Comparison of ENCODE assay signal across 21 cellular contexts in genomic region chr18:68414407-68414806, GRCh38.
"Had no signal": no experiment of that assay in that cellular context is flagged by ENCODE, and none has a peak within 500 bp of the region (broad histone marks: within the 10 kb centered on the region; RNA-seq: fewer than 3 reads in every experiment).

No MANE protein-coding gene starts in this region.

- H3K27me3 Mint-ChIP-seq: naive B cell; stimulated activated memory B cell treated with anti-CD40 and anti-IgM and Interleukin-4, amounts not matched to agents 10 μg/mL and 1 μg/mL and 100 μg/mL, for 72 hours; stimulated activated naive CD8-positive, alpha-beta T cell treated with anti-CD3 and anti-CD28 coated beads, Interleukin-15, amount 100 ng/mL, for 72 hours had no signal

- H3K27ac Mint-ChIP-seq: naive B cell; nephron; stimulated activated memory B cell treated with anti-CD40 and anti-IgM and Interleukin-4, amounts not matched to agents 10 μg/mL and 1 μg/mL and 100 μg/mL, for 72 hours; stimulated activated naive CD8-positive, alpha-beta T cell treated with anti-CD3 and anti-CD28 coated beads, Interleukin-15, amount 100 ng/mL, for 72 hours had no signal

- ATAC-seq: heart left ventricle; sciatic nerve; stimulated activated memory B cell treated with anti-CD40 and anti-IgM and Interleukin-4, amounts not matched to agents 10 μg/mL and 1 μg/mL and 100 μg/mL, for 72 hours; stimulated activated naive CD8-positive, alpha-beta T cell treated with anti-CD3 and anti-CD28 coated beads, Interleukin-15, amount 100 ng/mL, for 72 hours had no signal

- H3K36me3 Mint-ChIP-seq: naive B cell; stimulated activated memory B cell treated with anti-CD40 and anti-IgM and Interleukin-4, amounts not matched to agents 10 μg/mL and 1 μg/mL and 100 μg/mL, for 72 hours had no signal

- H3K9me3 ChIP-seq: heart left ventricle, left ventricle myocardium inferior, neutrophil, spleen, testis, tibial nerve had no signal

- H3K4me1 ChIP-seq: heart left ventricle, left ventricle myocardium inferior, spleen, testis, tibial nerve had no signal

- H3K4me1 Mint-ChIP-seq: naive B cell; stimulated activated memory B cell treated with anti-CD40 and anti-IgM and Interleukin-4, amounts not matched to agents 10 μg/mL and 1 μg/mL and 100 μg/mL, for 72 hours; stimulated activated naive CD8-positive, alpha-beta T cell treated with anti-CD3 and anti-CD28 coated beads, Interleukin-15, amount 100 ng/mL, for 72 hours had no signal

- H3K9me3 Mint-ChIP-seq: naive B cell; stimulated activated memory B cell treated with anti-CD40 and anti-IgM and Interleukin-4, amounts not matched to agents 10 μg/mL and 1 μg/mL and 100 μg/mL, for 72 hours; stimulated activated naive CD8-positive, alpha-beta T cell treated with anti-CD3 and anti-CD28 coated beads, Interleukin-15, amount 100 ng/mL, for 72 hours had no signal

- H3K27ac ChIP-seq: dorsolateral prefrontal cortex, heart left ventricle, left ventricle myocardium inferior, neutrophil, spleen, testis, tibial nerve had no signal

- H3K36me3 ChIP-seq: heart left ventricle, left ventricle myocardium inferior, neutrophil, spleen, tibial nerve had no signal

- H3K4me3 ChIP-seq: dorsolateral prefrontal cortex, heart left ventricle, left ventricle myocardium inferior, lung, spleen, testis, tibial nerve had no signal

- H3K4me3 Mint-ChIP-seq: naive B cell; nephron; stimulated activated memory B cell treated with anti-CD40 and anti-IgM and Interleukin-4, amounts not matched to agents 10 μg/mL and 1 μg/mL and 100 μg/mL, for 72 hours; stimulated activated naive CD8-positive, alpha-beta T cell treated with anti-CD3 and anti-CD28 coated beads, Interleukin-15, amount 100 ng/mL, for 72 hours had no signal

- H3K27me3 ChIP-seq: dorsolateral prefrontal cortex, heart left ventricle, neutrophil, spleen, testis, tibial nerve had no signal

- DNase-seq: cortex of kidney; dorsolateral prefrontal cortex; effector CD8-positive, alpha-beta T cell; heart left ventricle; hippocampal formation; islet precursor cell; left ventricle myocardium inferior; mesendoderm; naive B cell; spleen; stimulated activated CD4-positive, alpha-beta T cell treated with anti-CD3 and anti-CD28 coated beads, Interleukin-15, amount 100 ng/mL, for 24 hours; stimulated activated CD4-positive, alpha-beta T cell treated with anti-CD3 and anti-CD28 coated beads, Interleukin-1b, Interleukin-23, amount 100 ng/mL, for 48 hours; stimulated activated CD4-positive, alpha-beta T cell treated with anti-CD3 and anti-CD28 coated beads, Interleukin-4, amount 100 ng/mL, for 24 hours; stimulated activated naive CD8-positive, alpha-beta T cell treated with anti-CD3 and anti-CD28 coated beads, Interleukin-15, amount 100 ng/mL, for 72 hours had no signal
